ENCODE assay signal across 9 cellular contexts in genomic region chr3:56788506-56788905, GRCh38. TPM values are rescaled to one million over a fixed set of nuclear protein-coding genes. Genes with fewer than 3 reads are reported as not detected.
DNase-seq lines count a peak whose midpoint lies in the region; ATAC-seq and TF ChIP-seq lines count a peak whose summit lies in the region.
"Had no signal": no experiment of that assay in that cellular context is flagged by ENCODE, and none has a peak within 500 bp of the region (broad histone marks: within the 10 kb centered on the region; RNA-seq: fewer than 3 reads in every experiment).

No MANE protein-coding gene starts in this region.

- H3K4me1 Mint-ChIP-seq in activated CD4-positive, alpha-beta T cell treated with anti-CD3 and anti-CD28 coated beads for 36 hours: peaks cover 92% of the 10 kb centered on the region
- H3K4me1 Mint-ChIP-seq in activated CD4-positive, alpha-beta memory T cell treated with anti-CD3 and anti-CD28 coated beads for 36 hours (ENCODE audit: low read depth): peaks cover 90% of the 10 kb centered on the region

- H3K27me3 Mint-ChIP-seq in activated CD4-positive, alpha-beta T cell treated with anti-CD3 and anti-CD28 coated beads for 36 hours: no peaks in the 10 kb centered on the region
- H3K27me3 Mint-ChIP-seq in activated CD4-positive, alpha-beta memory T cell treated with anti-CD3 and anti-CD28 coated beads for 36 hours: no peaks in the 10 kb centered on the region

- no peaks in the 10 kb centered on the region for H3K36me3 ChIP-seq in left ventricle myocardium inferior

- CTCF ChIA-PET in activated CD4-positive, alpha-beta T cell treated with anti-CD3 and anti-CD28 coated beads for 36 hours (lab: Charles Lee): interaction anchor here (0.6 to 16.2 kb wide), 11 partner anchors 12 to 205 kb away, joined by 3 to 270 read pairs (median 4); partner anchors contain the start of gene ARHGEF3
- CTCF ChIA-PET in activated CD4-positive, alpha-beta memory T cell treated with anti-CD3 and anti-CD28 coated beads for 36 hours (lab: Charles Lee): interaction anchor here (0.9 to 14.9 kb wide), 9 partner anchors 11 to 200 kb away, joined by 3 to 263 read pairs (median 4); partner anchors contain the start of gene ARHGEF3

- POLR2A ChIA-PET in activated CD4-positive, alpha-beta T cell treated with anti-CD3 and anti-CD28 coated beads for 36 hours (lab: Charles Lee): interaction anchor here (0.6 to 3.6 kb wide), 8 partner anchors 9 to 148 kb away, joined by 3 to 19 read pairs (median 3); no protein-coding TSS in a partner anchor
- POLR2A ChIA-PET in activated CD4-positive, alpha-beta memory T cell treated with anti-CD3 and anti-CD28 coated beads for 36 hours (lab: Charles Lee): interaction anchor here (0.9 to 3.7 kb wide), 6 partner anchors 9 to 137 kb away, joined by 3 to 47 read pairs (median 6); partner anchors contain the start of gene ARHGEF3

- peak overlapping the region; percentile 85 for H3K27ac Mint-ChIP-seq in activated CD4-positive, alpha-beta T cell treated with anti-CD3 and anti-CD28 coated beads for 36 hours
- H3K27ac Mint-ChIP-seq in activated CD4-positive, alpha-beta memory T cell treated with anti-CD3 and anti-CD28 coated beads for 36 hours: peak overlapping the region; percentile 81

- intact Hi-C loops in activated CD4-positive, alpha-beta T cell treated with anti-CD3 and anti-CD28 coated beads for 36 hours (cut with DNase I, micrococcal nuclease): loop anchor here (1.0 to 10.0 kb wide), 6 partner anchors 35 to 806 kb away; partner anchors contain the start of genes ARF4 (in 1 of the 2) and CCDC66 (in 1 of the 2)
- intact Hi-C loops in activated CD4-positive, alpha-beta memory T cell treated with anti-CD3 and anti-CD28 coated beads for 36 hours (cut with micrococcal nuclease): loop anchor here (1.0 to 2.0 kb wide), 3 partner anchors 30 to 64 kb away; no protein-coding TSS in a partner anchor
- intact Hi-C loops in left ventricle myocardium inferior (cut with micrococcal nuclease): no loop called here

- H3K9me3 ChIP-seq in left ventricle myocardium inferior (replicated peaks): no peaks in the 10 kb centered on the region

- H3K27ac ChIP-seq in left ventricle myocardium inferior (replicated peaks): peak overlapping the region; percentile 83

- H3K4me3 Mint-ChIP-seq in activated CD4-positive, alpha-beta T cell treated with anti-CD3 and anti-CD28 coated beads for 36 hours: peak overlapping the region; percentile 38
- H3K4me3 Mint-ChIP-seq in activated CD4-positive, alpha-beta memory T cell treated with anti-CD3 and anti-CD28 coated beads for 36 hours: peak overlapping the region; percentile 61

- peak; percentile 51 for DNase-seq in activated CD4-positive, alpha-beta T cell treated with anti-CD3 and anti-CD28 coated beads for 36 hours
- no peak for DNase-seq in activated CD4-positive, alpha-beta T cell treated with anti-CD3 and anti-CD28 coated beads for 4 hours
- DNase-seq in activated CD4-positive, alpha-beta memory T cell treated with anti-CD3 and anti-CD28 coated beads for 36 hours: peak; percentile 54
- DNase-seq in left ventricle myocardium inferior: no peak
- peak; percentile 52 for DNase-seq in stimulated activated CD8-positive, alpha-beta memory T cell treated with anti-CD3 and anti-CD28 coated beads, Interleukin-4, amount 100 ng/mL, for 48 hours
- DNase-seq in T-helper 9 cell: no peak
- no peak for DNase-seq in GM03348 (ENCODE audit: low spot score)
- DNase-seq: NCI-H146 had no signal

- peak; percentile 25 for ATAC-seq in activated CD4-positive, alpha-beta T cell treated with anti-CD3 and anti-CD28 coated beads for 36 hours
- no peak for ATAC-seq in HG03442 (IDR thresholded peaks at IDR 0.05; ENCODE audit: unreplicated experiment)

- no peaks in the 10 kb centered on the region for H3K9me3 Mint-ChIP-seq in activated CD4-positive, alpha-beta T cell treated with anti-CD3 and anti-CD28 coated beads for 36 hours (ENCODE audit: low read depth)
- no peaks in the 10 kb centered on the region for H3K9me3 Mint-ChIP-seq in activated CD4-positive, alpha-beta memory T cell treated with anti-CD3 and anti-CD28 coated beads for 36 hours

- no peak for TF ChIP-seq CTCF in left ventricle myocardium inferior (IDR thresholded peaks at IDR 0.05; ENCODE audit: borderline replicate concordance)

- no peak overlapping the region for H3K4me3 ChIP-seq in left ventricle myocardium inferior

- peaks cover 10% of the 10 kb centered on the region for H3K36me3 Mint-ChIP-seq in activated CD4-positive, alpha-beta T cell treated with anti-CD3 and anti-CD28 coated beads for 36 hours (ENCODE audit: low read depth)
- H3K36me3 Mint-ChIP-seq in activated CD4-positive, alpha-beta memory T cell treated with anti-CD3 and anti-CD28 coated beads for 36 hours: peaks cover 2% of the 10 kb centered on the region

- no peaks in the 10 kb centered on the region for H3K27me3 ChIP-seq in left ventricle myocardium inferior (ENCODE audit: low read depth)

- H3K4me1 ChIP-seq in left ventricle myocardium inferior: peaks cover 94% of the 10 kb centered on the region

RNA-seq across cellular contexts. Expression of gene ARHGEF3, which starts 13.2 kb away (rescaled TPM):
- total RNA-seq in activated CD4-positive, alpha-beta T cell treated with anti-CD3 and anti-CD28 coated beads for 36 hours: 10 to 100 TPM; 34.4 to 38.3 TPM
- total RNA-seq in activated CD4-positive, alpha-beta memory T cell treated with anti-CD3 and anti-CD28 coated beads for 36 hours: 10 to 100 TPM; 28.0 to 31.5 TPM
- total RNA-seq in left ventricle myocardium inferior: 16.5 TPM

Comparison
In these comparisons a context has a peak if more than half of its experiments do, and no peak if none do; other contexts are left out.
1. DNase-seq: peak in activated CD4-positive, alpha-beta T cell treated with anti-CD3 and anti-CD28 coated beads for 36 hours (single experiment), activated CD4-positive, alpha-beta memory T cell treated with anti-CD3 and anti-CD28 coated beads for 36 hours (single experiment) and stimulated activated CD8-positive, alpha-beta memory T cell treated with anti-CD3 and anti-CD28 coated beads, Interleukin-4, amount 100 ng/mL, for 48 hours (single experiment); none in activated CD4-positive, alpha-beta T cell treated with anti-CD3 and anti-CD28 coated beads for 4 hours (0 of 2), left ventricle myocardium inferior (single experiment), T-helper 9 cell (single experiment) and GM03348 (single experiment).